ENCODE assay signal across 22 cellular contexts in the genomic region with DNA sequence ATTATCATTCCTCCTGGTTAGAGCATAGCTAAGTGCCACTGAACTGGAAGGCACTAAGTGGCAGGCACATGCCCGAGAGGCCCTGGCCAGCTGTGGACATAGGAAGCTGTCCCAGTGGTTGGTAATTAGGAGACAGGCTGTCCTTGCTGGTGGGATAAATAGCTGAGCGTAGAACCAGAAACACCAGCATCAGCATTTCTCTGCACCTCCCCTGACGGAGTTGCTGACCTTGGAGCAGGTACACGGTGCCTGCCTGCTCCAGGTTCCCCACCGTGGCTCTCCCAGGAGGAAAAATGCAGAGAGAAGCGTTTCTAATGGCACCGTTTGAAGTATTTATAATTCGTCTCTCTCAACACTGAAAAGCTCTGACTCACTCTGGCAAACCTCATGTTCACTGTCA. TPM values are rescaled to one million over a fixed set of nuclear protein-coding genes. Genes with fewer than 3 reads are reported as not detected.
DNase-seq lines count a peak whose midpoint lies in the region; ATAC-seq and TF ChIP-seq lines count a peak whose summit lies in the region.
"Had no signal": no experiment of that assay in that cellular context is flagged by ENCODE, and none has a peak within 500 bp of the region (broad histone marks: within the 10 kb centered on the region; RNA-seq: fewer than 3 reads in every experiment).

No MANE protein-coding gene starts in this region.

- in situ Hi-C loops in gastrocnemius medialis (cut with MboI; ENCODE audit: low sequenced_read_pairs in 4 of 4): no loop called here

- H3K27ac ChIP-seq in dorsolateral prefrontal cortex: peak overlapping the region in 44 of 59 donors; percentile 5 to 76 (median 56)
- H3K27ac ChIP-seq in gastrocnemius medialis: peak overlapping the region in 3 of 4 donors; percentile 28 to 66 (median 57)
- no peak overlapping the region for H3K27ac ChIP-seq in A673 (ENCODE audit: low read depth, low read length, poor library complexity, severe bottlenecking)
- H3K27ac ChIP-seq: 22Rv1, BLaER1 had no signal

- intact Hi-C loops in dorsolateral prefrontal cortex (cut with DNase I) (no loop called here), gastrocnemius medialis (cut with DNase I; ENCODE audit: low total_unique reads) (loop anchor here (2.0 kb wide), 1 partner anchor 15 kb away; no protein-coding TSS in a partner anchor), A673 (cut with micrococcal nuclease; ENCODE audit: unreplicated experiment) (no loop called here)

- ATAC-seq in gastrocnemius medialis (peak in 1 of 2 donors; percentile 28), GM21786 (IDR thresholded peaks at IDR 0.05; ENCODE audit: unreplicated experiment) (no peak), GM19023 (IDR thresholded peaks at IDR 0.05; ENCODE audit: unreplicated experiment) (no peak)
- ATAC-seq: activated T-helper 17 cell treated with anti-CD3 and anti-CD28 coated beads, Interleukin-2, amount 50 U/mL, for 72 hours; K562 had no signal

- TF ChIP-seq CTCF in dorsolateral prefrontal cortex (IDR thresholded peaks at IDR 0.05 in 54 of 56, conservative IDR thresholded peaks at IDR 0.05 in 2 of 56; ENCODE audit: low read depth in 1 of 56, partially characterized antibody in 56 of 56): no peak
- TF ChIP-seq CTCF in gastrocnemius medialis (IDR thresholded peaks at IDR 0.05 in 4 of 5, conservative IDR thresholded peaks at IDR 0.05 in 1 of 5): no peak
- no peak for TF ChIP-seq CTCF in A673 (conservative IDR thresholded peaks at IDR 0.05; ENCODE audit: low read depth, low read length)

- CTCF ChIA-PET in A673 (lab: Charles Lee): no interaction called here

- H3K27me3 ChIP-seq in dorsolateral prefrontal cortex (no peaks in the 10 kb centered on the region), gastrocnemius medialis (no peaks in the 10 kb centered on the region), A673 (replicated peaks; ENCODE audit: insufficient read depth, low read depth, low read length, poor library complexity) (no peaks in the 10 kb centered on the region)
- H3K27me3 ChIP-seq: BLaER1 had no signal

- no peak for TF ChIP-seq POLR2A in gastrocnemius medialis (IDR thresholded peaks at IDR 0.05)

- H3K4me3 ChIP-seq in dorsolateral prefrontal cortex: no peak overlapping the region
- H3K4me3 ChIP-seq in gastrocnemius medialis: no peak overlapping the region
- no peak overlapping the region for H3K4me3 ChIP-seq in A673 (ENCODE audit: low read depth, low read length, poor library complexity, severe bottlenecking)
- H3K4me3 ChIP-seq: BLaER1, K562 had no signal

- BruUV-seq in A673 (replicated peaks; lab: Mats Ljungman, UMichigan): no TSS peak

- POLR2A ChIA-PET in A673 (lab: Charles Lee; ENCODE audit: low non-redundant PET): no interaction called here

- H3K36me3 ChIP-seq in gastrocnemius medialis (no peaks in the 10 kb centered on the region), A673 (ENCODE audit: insufficient read depth, low read length, poor library complexity, severe bottlenecking) (no peaks in the 10 kb centered on the region)
- H3K36me3 ChIP-seq: BLaER1 had no signal

- peaks cover 9 to 33% of the 10 kb centered on the region in 2 donors for H3K4me1 ChIP-seq in gastrocnemius medialis
- peaks cover 16% of the 10 kb centered on the region for H3K4me1 ChIP-seq in A673 (ENCODE audit: insufficient read depth, low read length, poor library complexity, severe bottlenecking)
- H3K4me1 ChIP-seq: BLaER1 had no signal

- H3K9me3 ChIP-seq in gastrocnemius medialis (no peaks in the 10 kb centered on the region), A673 (ENCODE audit: low read depth, low read length, poor library complexity, severe bottlenecking) (no peaks in the 10 kb centered on the region)
- H3K9me3 ChIP-seq: BLaER1 had no signal

- peak; percentile 5 for DNase-seq in DMS 273 (lab: John Stamatoyannopoulos, UW; ENCODE audit: unreplicated experiment)
- DNase-seq in DMS 273 treated with DMSO at 0.1 percent for 48 hours (lab: John Stamatoyannopoulos, UW): no peak
- no peak for DNase-seq in dorsolateral prefrontal cortex
- DNase-seq in islet precursor cell: peak; percentile 60
- no peak for DNase-seq in gastrocnemius medialis
- no peak for DNase-seq in A673 (ENCODE audit: low spot score)
- DNase-seq: activated CD4-positive, CD25-positive, alpha-beta regulatory T cell; effector CD8-positive, alpha-beta T cell; H7; kidney glomerular epithelial cell; NCI-H1105; NCI-H2227 treated with DMSO at 0.1 percent for 48 hours; SHP77; small intestine; stimulated activated CD4-positive, alpha-beta T cell treated with anti-CD3 and anti-CD28 coated beads, Interleukin-4, amount 100 ng/mL, for 4 hours; stimulated activated CD8-positive, alpha-beta memory T cell treated with anti-CD3 and anti-CD28 coated beads, Interleukin-4, amount 100 ng/mL, for 48 hours had no signal

RNA-seq across cellular contexts. Expression of a gene that starts 5.6 kb away (rescaled TPM):
- total RNA-seq in dorsolateral prefrontal cortex (100 to 1,000 TPM in 116 of 120 experiments, 10 to 100 TPM in 4; 73.6 to 222 (median 138) TPM), gastrocnemius medialis (100 to 1,000 TPM in 3 of 4 donors, 10 to 100 TPM in 1; 84.7 to 203 (median 150) TPM), A673 (2021) (34.0 and 38.3 TPM in 2 replicates)

Comparison
In these comparisons a context has a peak if more than half of its experiments do, and no peak if none do; other contexts are left out.
1. DNase-seq: peak in DMS 273 (single experiment) and islet precursor cell (single experiment); none in DMS 273 treated with DMSO at 0.1 percent for 48 hours (single experiment), dorsolateral prefrontal cortex (0 of 10), gastrocnemius medialis (0 of 2) and A673 (single experiment).